25 cellular contexts compared by ENCODE assay signal in the genomic region with DNA sequence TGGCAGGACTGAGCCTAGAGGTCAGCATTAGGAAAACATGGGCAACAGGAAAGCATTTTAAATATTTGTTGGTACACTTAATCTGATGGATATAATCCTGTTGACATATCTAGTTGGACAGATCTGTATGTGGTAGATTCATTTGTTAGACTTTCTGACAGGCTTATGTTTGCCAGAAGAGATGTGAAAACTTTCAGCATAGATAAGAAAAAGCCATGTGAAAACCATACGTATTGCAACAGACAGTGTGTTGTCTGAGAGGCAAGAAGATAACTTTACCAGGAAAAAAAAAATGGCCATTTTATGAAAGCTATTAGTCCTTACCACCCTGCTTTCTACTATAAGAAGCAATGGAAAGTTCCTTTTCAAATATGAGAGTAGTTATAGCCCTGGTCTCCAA.
"Had no signal": no experiment of that assay in that cellular context is flagged by ENCODE, and none has a peak within 500 bp of the region (broad histone marks: within the 10 kb centered on the region; RNA-seq: fewer than 3 reads in every experiment).

No MANE protein-coding gene starts in this region.

- H3K4me3 ChIP-seq: left lung, lower lobe of right lung, neural progenitor cell, psoas muscle, right atrium auricular region, right lobe of liver, smooth muscle cell, tibial nerve, uterus had no signal

- DNase-seq: hippocampal formation; left colon; left lung; lower lobe of right lung; mammary epithelial cell; mesendoderm; naive B cell; natural killer cell; nephron progenitor cell; occipital lobe; psoas muscle; right lobe of liver; stimulated activated CD4-positive, alpha-beta T cell treated with anti-CD3 and anti-CD28 coated beads, Interleukin-1b, Interleukin-23, amount 100 ng/mL, for 48 hours; stimulated activated CD4-positive, alpha-beta T cell treated with anti-CD3 and anti-CD28 coated beads, Interleukin-2, amount 100 ng/mL, for 48 hours; stimulated activated CD4-positive, alpha-beta T cell treated with anti-CD3 and anti-CD28 coated beads, Interleukin-4, amount 100 ng/mL, for 4 hours; stimulated activated CD8-positive, alpha-beta memory T cell treated with anti-CD3 and anti-CD28 coated beads, Interleukin-4, amount 100 ng/mL, for 48 hours; stimulated activated naive CD4-positive, alpha-beta T cell treated with Interleukin-2 at 50 U/mL for 16 hours; stimulated activated naive CD8-positive, alpha-beta T cell treated with anti-CD3 and anti-CD28 coated beads, Interleukin-15, amount 100 ng/mL, for 72 hours; substantia nigra; uterus had no signal

- ATAC-seq: left colon; left lung; lower lobe of right lung; natural killer cell; psoas muscle; right lobe of liver; stimulated activated memory B cell treated with anti-CD40 and anti-IgM and Interleukin-4, amounts not matched to agents 10 μg/mL and 1 μg/mL and 100 μg/mL, for 72 hours; stimulated activated naive CD8-positive, alpha-beta T cell treated with anti-CD3 and anti-CD28 coated beads, Interleukin-15, amount 100 ng/mL, for 72 hours had no signal
